ENCODE assay signal across 8 cellular contexts in the genomic region with DNA sequence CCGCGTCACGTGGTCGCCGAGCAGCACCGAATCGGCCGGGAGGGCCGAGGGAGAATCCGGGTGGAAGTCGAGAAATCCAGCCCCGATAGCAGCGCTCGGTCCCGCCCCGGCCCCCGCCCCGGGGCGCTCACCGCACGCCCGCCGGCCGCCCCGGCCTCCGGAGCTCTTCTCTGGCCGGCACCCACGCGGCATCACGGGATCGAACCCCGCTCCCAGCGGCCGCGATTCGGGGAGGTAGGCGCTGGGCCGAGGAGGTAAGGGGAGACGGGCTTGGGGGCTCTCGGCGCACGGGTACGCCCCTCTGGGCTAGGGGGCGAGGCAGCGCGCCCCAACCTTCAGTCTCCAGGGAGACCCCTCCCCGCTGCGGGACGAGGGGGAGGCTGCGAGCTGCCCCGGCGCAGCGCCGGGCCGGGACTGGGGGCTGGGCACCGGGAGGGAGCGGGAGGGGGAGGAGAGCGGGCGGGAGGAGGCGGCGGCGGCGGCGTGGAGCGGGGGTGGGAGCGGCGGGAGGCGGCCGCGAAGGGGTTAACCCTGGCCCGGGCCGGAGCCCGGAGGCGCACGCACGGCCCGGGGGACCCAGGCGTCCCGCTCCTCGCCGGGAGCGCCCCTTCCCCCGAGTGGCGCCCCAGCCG.
DNase-seq lines count a peak whose midpoint lies in the region; ATAC-seq and TF ChIP-seq lines count a peak whose summit lies in the region.

No MANE protein-coding gene starts in this region.

- H3K4me3 ChIP-seq in parathyroid adenoma (ENCODE audit: low read depth, low read length), result peak overlapping the region; percentile 78

- H3K4me1 ChIP-seq in parathyroid adenoma, result peaks cover 19% of the 10 kb centered on the region

- peak overlapping the region; percentile 79 for H3K4me3 Mint-ChIP-seq in activated naive CD4-positive, alpha-beta T cell treated with anti-CD3 and anti-CD28 coated beads, Interleukin-2, amount 50 U/mL, for 24 hours

- no peaks in the 10 kb centered on the region for H3K36me3 Mint-ChIP-seq in activated naive CD4-positive, alpha-beta T cell treated with anti-CD3 and anti-CD28 coated beads, Interleukin-2, amount 50 U/mL, for 24 hours

- no peaks in the 10 kb centered on the region for H3K9me3 ChIP-seq in parathyroid adenoma (ENCODE audit: control insufficient read depth, low read length)

- H3K27ac Mint-ChIP-seq in activated naive CD4-positive, alpha-beta T cell treated with anti-CD3 and anti-CD28 coated beads, Interleukin-2, amount 50 U/mL, for 24 hours, result no peak overlapping the region

- peak overlapping the region; percentile 70 for H3K27ac ChIP-seq in parathyroid adenoma

- peaks cover 4% of the 10 kb centered on the region for H3K79me2 ChIP-seq in parathyroid adenoma

- peak overlapping the region; percentile 96 for H3K4me2 ChIP-seq in parathyroid adenoma (ENCODE audit: low read length)

- ATAC-seq in GM18870 (IDR thresholded peaks at IDR 0.05; ENCODE audit: unreplicated experiment) (no peak), HG02610 (IDR thresholded peaks at IDR 0.05; ENCODE audit: unreplicated experiment) (no peak)

- peak overlapping the region; percentile 71 for H3K9ac ChIP-seq in parathyroid adenoma

- intact Hi-C loops in head of caudate nucleus (cut with DNase I), result loop anchor here (5.0 kb wide), 2 partner anchors 34 to 36 kb away; no protein-coding TSS in a partner anchor

- H3K27me3 ChIP-seq in parathyroid adenoma (ENCODE audit: control insufficient read depth, insufficient read depth, low read length), result no peaks in the 10 kb centered on the region

- DNase-seq in NCI-H2196 (lab: John Stamatoyannopoulos, UW; ENCODE audit: unreplicated experiment) (peak; percentile 22), NCI-H2196 treated with DMSO at 0.1 percent for 48 hours (lab: John Stamatoyannopoulos, UW; ENCODE audit: unreplicated experiment) (no peak), NCI-H1092 treated with DMSO at 0.1 percent for 48 hours (lab: John Stamatoyannopoulos, UW) (peak; percentile 32), head of caudate nucleus (peak in 41 of 42 donors; percentile 38 to 88 (median 78))

- H3K27me3 Mint-ChIP-seq in activated naive CD4-positive, alpha-beta T cell treated with anti-CD3 and anti-CD28 coated beads, Interleukin-2, amount 50 U/mL, for 24 hours, result peaks cover 2% of the 10 kb centered on the region

- no peaks in the 10 kb centered on the region for H3K9me3 Mint-ChIP-seq in activated naive CD4-positive, alpha-beta T cell treated with anti-CD3 and anti-CD28 coated beads, Interleukin-2, amount 50 U/mL, for 24 hours

- peaks cover 12% of the 10 kb centered on the region for H3K4me1 Mint-ChIP-seq in activated naive CD4-positive, alpha-beta T cell treated with anti-CD3 and anti-CD28 coated beads, Interleukin-2, amount 50 U/mL, for 24 hours

- no peak for TF ChIP-seq CTCF in parathyroid adenoma (IDR thresholded peaks at IDR 0.05)

- H2AFZ ChIP-seq in parathyroid adenoma, result peak overlapping the region; percentile 85

- no peaks in the 10 kb centered on the region for H3K36me3 ChIP-seq in parathyroid adenoma (ENCODE audit: control insufficient read depth, insufficient read depth, low read length)
